ENCODE assay signal across 15 cellular contexts in the genomic region with DNA sequence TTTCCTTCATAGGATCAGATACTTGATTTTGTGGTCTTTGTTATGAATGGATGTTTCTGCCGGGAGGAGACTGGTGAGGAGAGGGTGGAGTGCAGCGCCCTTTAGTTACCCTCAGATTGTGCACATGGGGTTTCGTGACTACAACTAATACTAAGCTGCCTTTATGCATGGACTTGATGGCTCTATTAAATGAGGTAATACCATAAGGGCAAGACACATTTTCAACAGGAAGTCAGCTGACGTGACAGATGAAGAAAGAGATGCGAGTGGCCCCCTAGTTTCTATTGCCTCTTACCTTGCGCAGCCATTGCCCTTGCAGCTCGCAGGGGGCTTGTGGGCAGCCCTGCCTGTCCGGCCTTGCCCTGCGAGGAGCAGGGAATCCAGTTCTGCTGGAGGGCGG. TPM values are rescaled to one million over a fixed set of nuclear protein-coding genes. Genes with fewer than 3 reads are reported as not detected.
DNase-seq lines count a peak whose midpoint lies in the region; ATAC-seq, FAIRE-seq and TF ChIP-seq lines count a peak whose summit lies in the region.
"Had no signal": no experiment of that assay in that cellular context is flagged by ENCODE, and none has a peak within 500 bp of the region (broad histone marks: within the 10 kb centered on the region; RNA-seq: fewer than 3 reads in every experiment).

No MANE protein-coding gene starts in this region.

- peaks cover 3% of the 10 kb centered on the region for H3K4me1 Mint-ChIP-seq in activated naive CD8-positive, alpha-beta T cell treated with anti-CD3 and anti-CD28 coated beads, Interleukin-2, amount 10 ng/mL, durations not matched to agents 7 days and 5 days
- H3K4me1 Mint-ChIP-seq in activated naive CD8-positive, alpha-beta T cell treated with anti-CD3 and anti-CD28 coated beads for 36 hours = peaks cover 6% of the 10 kb centered on the region

- no peaks in the 10 kb centered on the region for H3K9me3 Mint-ChIP-seq in activated naive CD8-positive, alpha-beta T cell treated with anti-CD3 and anti-CD28 coated beads, Interleukin-2, amount 10 ng/mL, durations not matched to agents 7 days and 5 days
- no peaks in the 10 kb centered on the region for H3K9me3 Mint-ChIP-seq in activated naive CD8-positive, alpha-beta T cell treated with anti-CD3 and anti-CD28 coated beads for 36 hours
- H3K9me3 Mint-ChIP-seq: CD4-positive, alpha-beta memory T cell; GM23338; H9 had no signal

- H3K36me3 Mint-ChIP-seq in activated naive CD8-positive, alpha-beta T cell treated with anti-CD3 and anti-CD28 coated beads, Interleukin-2, amount 10 ng/mL, durations not matched to agents 7 days and 5 days = no peaks in the 10 kb centered on the region
- H3K36me3 Mint-ChIP-seq in activated naive CD8-positive, alpha-beta T cell treated with anti-CD3 and anti-CD28 coated beads for 36 hours = no peaks in the 10 kb centered on the region
- H3K36me3 Mint-ChIP-seq: CD4-positive, alpha-beta memory T cell had no signal

- FAIRE-seq in bronchial epithelial cell (lab: Jason Lieb, UNC) = peak; percentile 82
- FAIRE-seq: A204.1, GM18507, K562 had no signal

- H3K4me3 Mint-ChIP-seq in activated naive CD8-positive, alpha-beta T cell treated with anti-CD3 and anti-CD28 coated beads, Interleukin-2, amount 10 ng/mL, durations not matched to agents 7 days and 5 days = no peak overlapping the region
- no peak overlapping the region for H3K4me3 Mint-ChIP-seq in activated naive CD8-positive, alpha-beta T cell treated with anti-CD3 and anti-CD28 coated beads for 36 hours
- H3K4me3 Mint-ChIP-seq: B cell; CD4-positive, alpha-beta memory T cell; GM23338; H9 had no signal

- TF ChIP-seq CTCF in bronchial epithelial cell (IDR thresholded peaks at IDR 0.05; ENCODE audit: insufficient read depth, low read length, severe bottlenecking) = no peak

- no peak overlapping the region for H3K4me3 ChIP-seq in bronchial epithelial cell (ENCODE audit: low read depth, low read length)
- H3K4me3 ChIP-seq: GM23338, K562 had no signal

- H3K27me3 ChIP-seq in bronchial epithelial cell (ENCODE audit: control insufficient read depth, insufficient read depth, low read length) = no peaks in the 10 kb centered on the region

- no peak overlapping the region for H3K27ac Mint-ChIP-seq in activated naive CD8-positive, alpha-beta T cell treated with anti-CD3 and anti-CD28 coated beads, Interleukin-2, amount 10 ng/mL, durations not matched to agents 7 days and 5 days
- no peak overlapping the region for H3K27ac Mint-ChIP-seq in activated naive CD8-positive, alpha-beta T cell treated with anti-CD3 and anti-CD28 coated beads for 36 hours
- H3K27ac Mint-ChIP-seq: B cell; CD4-positive, alpha-beta memory T cell; GM23338; H9 had no signal

- ATAC-seq in activated naive CD8-positive, alpha-beta T cell treated with anti-CD3 and anti-CD28 coated beads, Interleukin-2, amount 10 ng/mL, durations not matched to agents 7 days and 5 days (ENCODE audit: low read depth) = peak; percentile 67
- ATAC-seq: K562 had no signal

- POLR2A ChIA-PET in activated naive CD8-positive, alpha-beta T cell treated with anti-CD3 and anti-CD28 coated beads, Interleukin-2, amount 10 ng/mL, durations not matched to agents 7 days and 5 days (lab: Charles Lee) = no interaction called here

- no peaks in the 10 kb centered on the region for H3K36me3 ChIP-seq in bronchial epithelial cell (ENCODE audit: control insufficient read depth, insufficient read depth, low read length)

- DNase-seq in activated naive CD8-positive, alpha-beta T cell treated with anti-CD3 and anti-CD28 coated beads, Interleukin-2, amount 10 ng/mL, durations not matched to agents 7 days and 5 days = no peak
- no peak for DNase-seq in activated naive CD8-positive, alpha-beta T cell treated with anti-CD3 and anti-CD28 coated beads for 36 hours
- DNase-seq in NOMO-1 (lab: John Stamatoyannopoulos, UW; ENCODE audit: unreplicated experiment in 2 of 2) = peak; percentile 29 to 69
- no peak for DNase-seq in bronchial epithelial cell (ENCODE audit: low read depth)
- no peak for DNase-seq in DMS114 treated with DMSO at 0.1 percent for 48 hours (lab: John Stamatoyannopoulos, UW; ENCODE audit: unreplicated experiment)
- no peak for DNase-seq in foreskin melanocyte
- DNase-seq in NCI-H69 (lab: John Stamatoyannopoulos, UW) = no peak
- DNase-seq: CD4-positive, alpha-beta memory T cell; DMS53; H9 had no signal

- no peaks in the 10 kb centered on the region for H3K27me3 Mint-ChIP-seq in activated naive CD8-positive, alpha-beta T cell treated with anti-CD3 and anti-CD28 coated beads, Interleukin-2, amount 10 ng/mL, durations not matched to agents 7 days and 5 days
- no peaks in the 10 kb centered on the region for H3K27me3 Mint-ChIP-seq in activated naive CD8-positive, alpha-beta T cell treated with anti-CD3 and anti-CD28 coated beads for 36 hours
- H3K27me3 Mint-ChIP-seq: B cell; CD4-positive, alpha-beta memory T cell had no signal

RNA-seq across cellular contexts. Expression of a gene that starts 24.4 kb away (rescaled TPM):
- total RNA-seq in activated naive CD8-positive, alpha-beta T cell treated with anti-CD3 and anti-CD28 coated beads, Interleukin-2, amount 10 ng/mL, durations not matched to agents 7 days and 5 days = 10 to 100 TPM; 16.9 to 17.1 TPM
- total RNA-seq in activated naive CD8-positive, alpha-beta T cell treated with anti-CD3 and anti-CD28 coated beads for 36 hours = 10 to 100 TPM in 1 of 2 experiments, 1 to 10 TPM in 1; 9.6 to 10.3 TPM
- 10.0 and 11.5 TPM in 2 replicates for total RNA-seq in bronchial epithelial cell

Comparison
In these comparisons a context has a peak if more than half of its experiments do, and no peak if none do; other contexts are left out.
1. DNase-seq: peak in NOMO-1 (2 of 2); none in activated naive CD8-positive, alpha-beta T cell treated with anti-CD3 and anti-CD28 coated beads, Interleukin-2, amount 10 ng/mL, durations not matched to agents 7 days and 5 days (single experiment), activated naive CD8-positive, alpha-beta T cell treated with anti-CD3 and anti-CD28 coated beads for 36 hours (single experiment), bronchial epithelial cell (single experiment), DMS114 treated with DMSO at 0.1 percent for 48 hours (single experiment), foreskin melanocyte (single experiment) and NCI-H69 (single experiment).